Comparison of ENCODE assay signal across 11 cellular contexts in the genomic region with DNA sequence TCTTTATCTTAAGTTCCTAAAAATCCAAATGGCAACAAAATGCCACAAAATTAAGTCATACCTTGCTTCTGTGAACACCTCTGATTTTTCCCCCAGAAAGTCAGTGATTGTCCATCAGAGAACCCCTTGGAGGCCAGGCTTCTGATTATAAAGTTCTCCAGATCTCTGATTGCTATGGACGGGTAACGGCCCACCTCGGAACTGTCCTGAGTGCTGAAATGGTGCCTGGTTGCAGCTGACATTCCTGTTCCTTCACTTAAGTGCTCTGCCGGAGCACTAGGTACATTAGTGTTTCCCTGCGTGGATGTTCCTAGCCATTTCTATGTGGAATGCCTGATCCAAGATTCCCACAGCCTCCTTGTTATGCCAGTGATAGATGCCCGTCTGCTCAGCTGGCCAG.
DNase-seq lines count a peak whose midpoint lies in the region; TF ChIP-seq lines count a peak whose summit lies in the region.
"Had no signal": no experiment of that assay in that cellular context is flagged by ENCODE, and none has a peak within 500 bp of the region (broad histone marks: within the 10 kb centered on the region; RNA-seq: fewer than 3 reads in every experiment).

No MANE protein-coding gene starts in this region.

- no peak overlapping the region for H3K4me3 ChIP-seq in adipocyte (ENCODE audit: low read length)
- H3K4me3 ChIP-seq: left ventricle myocardium inferior had no signal

- peak; percentile 52 for DNase-seq in AG08396 (ENCODE audit: low spot score)
- DNase-seq in HuH-7.5 (ENCODE audit: low spot score) = peak; percentile 33
- peak; percentile 39 for DNase-seq in adipocyte (ENCODE audit: low read depth)
- peak; percentile 58 for DNase-seq in iris pigment epithelial cell (ENCODE audit: low read depth)
- DNase-seq in GM10266 (ENCODE audit: extremely low spot score) = no peak
- no peak for DNase-seq in NCI-H446 treated with DMSO at 0.1 percent for 48 hours (lab: John Stamatoyannopoulos, UW)
- no peak for DNase-seq in activated CD4-positive, alpha-beta memory T cell treated with anti-CD3 and anti-CD28 coated beads for 36 hours
- DNase-seq in NCI-H2227 (lab: John Stamatoyannopoulos, UW; ENCODE audit: unreplicated experiment) = no peak
- DNase-seq: activated CD8-positive, alpha-beta memory T cell treated with anti-CD3 and anti-CD28 coated beads, Interleukin-2, amount 10 ng/mL, durations not matched to agents 7 days and 5 days; CD4-positive, alpha-beta memory T cell; left ventricle myocardium inferior had no signal

- H3K4me1 Mint-ChIP-seq in activated CD4-positive, alpha-beta memory T cell treated with anti-CD3 and anti-CD28 coated beads for 36 hours (ENCODE audit: low read depth) = no peaks in the 10 kb centered on the region
- H3K4me1 Mint-ChIP-seq: activated CD8-positive, alpha-beta memory T cell treated with anti-CD3 and anti-CD28 coated beads, Interleukin-2, amount 10 ng/mL, durations not matched to agents 7 days and 5 days; CD4-positive, alpha-beta memory T cell had no signal

- CTCF ChIA-PET in activated CD4-positive, alpha-beta memory T cell treated with anti-CD3 and anti-CD28 coated beads for 36 hours (lab: Charles Lee) = interaction anchor here (0.6 to 1.2 kb wide), 2 partner anchors 179 to 191 kb away, joined by 3 to 4 read pairs; no protein-coding TSS in a partner anchor

- H3K36me3 Mint-ChIP-seq in activated CD4-positive, alpha-beta memory T cell treated with anti-CD3 and anti-CD28 coated beads for 36 hours = no peaks in the 10 kb centered on the region
- H3K36me3 Mint-ChIP-seq: activated CD8-positive, alpha-beta memory T cell treated with anti-CD3 and anti-CD28 coated beads, Interleukin-2, amount 10 ng/mL, durations not matched to agents 7 days and 5 days; CD4-positive, alpha-beta memory T cell had no signal

- intact Hi-C loops in activated CD4-positive, alpha-beta memory T cell treated with anti-CD3 and anti-CD28 coated beads for 36 hours (cut with micrococcal nuclease) = no loop called here

- H3K27ac Mint-ChIP-seq in activated CD4-positive, alpha-beta memory T cell treated with anti-CD3 and anti-CD28 coated beads for 36 hours = no peak overlapping the region
- H3K27ac Mint-ChIP-seq: activated CD8-positive, alpha-beta memory T cell treated with anti-CD3 and anti-CD28 coated beads, Interleukin-2, amount 10 ng/mL, durations not matched to agents 7 days and 5 days; CD4-positive, alpha-beta memory T cell had no signal

- H3K27me3 ChIP-seq in adipocyte (replicated peaks; ENCODE audit: control insufficient read depth, insufficient read depth, low read length) = peaks cover 64% of the 10 kb centered on the region

- TF ChIP-seq CTCF in GM10266 (IDR thresholded peaks at IDR 0.05; ENCODE audit: control insufficient read depth, insufficient read depth, low read depth, missing control alignments) = no peak

- no peaks in the 10 kb centered on the region for H3K4me1 ChIP-seq in adipocyte (ENCODE audit: control insufficient read depth, insufficient read depth, low read length)
- H3K4me1 ChIP-seq: left ventricle myocardium inferior had no signal

- no peak overlapping the region for H3K9ac ChIP-seq in adipocyte (ENCODE audit: low read length)

- H3K9me3 Mint-ChIP-seq in activated CD4-positive, alpha-beta memory T cell treated with anti-CD3 and anti-CD28 coated beads for 36 hours = no peaks in the 10 kb centered on the region

- H3K4me3 Mint-ChIP-seq in activated CD4-positive, alpha-beta memory T cell treated with anti-CD3 and anti-CD28 coated beads for 36 hours = no peak overlapping the region
- H3K4me3 Mint-ChIP-seq: activated CD8-positive, alpha-beta memory T cell treated with anti-CD3 and anti-CD28 coated beads, Interleukin-2, amount 10 ng/mL, durations not matched to agents 7 days and 5 days; CD4-positive, alpha-beta memory T cell had no signal

- H3K27me3 Mint-ChIP-seq in activated CD4-positive, alpha-beta memory T cell treated with anti-CD3 and anti-CD28 coated beads for 36 hours = peaks cover 13% of the 10 kb centered on the region

- H3K36me3 ChIP-seq in adipocyte (ENCODE audit: control insufficient read depth, insufficient read depth, low read length, severe bottlenecking) = no peaks in the 10 kb centered on the region
- H3K36me3 ChIP-seq: left ventricle myocardium inferior had no signal

- H3K9me3 ChIP-seq in adipocyte (ENCODE audit: control insufficient read depth, low read length) = peaks cover 3% of the 10 kb centered on the region
- H3K9me3 ChIP-seq: left ventricle myocardium inferior had no signal

- POLR2A ChIA-PET in activated CD4-positive, alpha-beta memory T cell treated with anti-CD3 and anti-CD28 coated beads for 36 hours (lab: Charles Lee) = no interaction called here

Comparison
In these comparisons a context has a peak if more than half of its experiments do, and no peak if none do; other contexts are left out.
1. DNase-seq: peak in AG08396 (single experiment), HuH-7.5 (single experiment), adipocyte (single experiment) and iris pigment epithelial cell (single experiment); none in GM10266 (single experiment), NCI-H446 treated with DMSO at 0.1 percent for 48 hours (single experiment), activated CD4-positive, alpha-beta memory T cell treated with anti-CD3 and anti-CD28 coated beads for 36 hours (single experiment) and NCI-H2227 (single experiment).